ENCODE assay signal across 11 cellular contexts in genomic region chr7:26420600-26420999, GRCh38.
"Had no signal": no experiment of that assay in that cellular context is flagged by ENCODE, and none has a peak within 500 bp of the region (broad histone marks: within the 10 kb centered on the region; RNA-seq: fewer than 3 reads in every experiment).

No MANE protein-coding gene starts in this region.

- DNase-seq: activated CD4-positive, alpha-beta T cell treated with anti-CD3 and anti-CD28 coated beads, Interleukin-2, amount 50 U/mL, for 1 hour; activated naive CD4-positive, alpha-beta T cell treated with anti-CD3 and anti-CD28 coated beads, Interleukin-2, amount 50 U/mL, for 16 hours; cortex of kidney; effector memory CD4-positive, alpha-beta T cell; left colon; naive thymus-derived CD8-positive, alpha-beta T cell; occipital lobe; stimulated activated CD4-positive, alpha-beta T cell treated with anti-CD3 and anti-CD28 coated beads, Interleukin-15, amount 100 ng/mL, for 24 hours; stimulated activated CD4-positive, alpha-beta T cell treated with anti-CD3 and anti-CD28 coated beads, Interleukin-4, amount 100 ng/mL, for 24 hours; T-cell had no signal

- ATAC-seq: left colon; naive thymus-derived CD8-positive, alpha-beta T cell; T-cell had no signal

- H3K4me3 ChIP-seq: lung had no signal
